1 cellular context compared by ENCODE assay signal in genomic region chr16:5098221-5099159, GRCh38.
A peak's percentile ranks its signal among the peaks of the same experiment; 100 is the strongest.
TF ChIP-seq lines count a peak whose summit lies in the region.
"Not testable (repeated sequence)": the region's sequence is repeated elsewhere in the genome, so short reads cannot be mapped to it uniquely, and the experiment has no call there.

No MANE protein-coding gene starts in this region.

TF ChIP-seq in HepG2, 621 proteins besides CTCF, POLR2A, EP300 and RAD21 (continues in another document):
- TF ChIP-seq ARNTL (CRISPR knock-in tag; IDR thresholded peaks at IDR 0.05) (peak; percentile 22; the same call in 1 of the 2 replicates), MAX (IDR thresholded peaks at IDR 0.05) (0 out of 2 replicates have a peak, but pooled peaks have one; percentile 38), HOXA5 (CRISPR knock-in tag; IDR thresholded peaks at IDR 0.05) (peak; percentile 57), ERF (CRISPR knock-in tag; IDR thresholded peaks at IDR 0.05) (0 out of 2 replicates have a peak, but pooled peaks have one; percentile 28), MEIS1 (CRISPR knock-in tag; IDR thresholded peaks at IDR 0.05; ENCODE audit: borderline replicate concordance) (0 out of 2 replicates have a peak, but pooled peaks have one; percentile 10), RXRA (CRISPR knock-in tag; IDR thresholded peaks at IDR 0.05) (peak; percentile 22; the same call in 1 of the 2 replicates), ZNF280B (CRISPR knock-in tag; IDR thresholded peaks at IDR 0.05; ENCODE audit: borderline replicate concordance) (peak; percentile 44; the same call in 1 of the 2 replicates), POGK (CRISPR knock-in tag; conservative IDR thresholded peaks at IDR 0.05) (0 out of 2 replicates have a peak, but pooled peaks have one; percentile 33), TFDP2 (CRISPR knock-in tag; IDR thresholded peaks at IDR 0.05) (0 out of 2 replicates have a peak, but pooled peaks have one; percentile 8), FOXO4 (CRISPR knock-in tag; conservative IDR thresholded peaks at IDR 0.05) (0 out of 2 replicates have a peak, but pooled peaks have one; percentile 72), GZF1 (CRISPR knock-in tag; IDR thresholded peaks at IDR 0.05) (0 out of 2 replicates have a peak, but pooled peaks have one; percentile 23), MYC (CRISPR knock-in tag; IDR thresholded peaks at IDR 0.05; ENCODE audit: borderline replicate concordance) (peak; percentile 68; the same call in 1 of the 2 replicates), ZNF274 (CRISPR knock-in tag; IDR thresholded peaks at IDR 0.05) (0 out of 2 replicates have a peak, but pooled peaks have one; percentile 23), ZNF333 (CRISPR knock-in tag; IDR thresholded peaks at IDR 0.05; ENCODE audit: borderline replicate concordance) (peak; percentile 43; the same call in 1 of the 2 replicates), TCF12 (CRISPR knock-in tag; IDR thresholded peaks at IDR 0.05) (peak; percentile 62; the same call in 1 of the 2 replicates), ZBTB40 (IDR thresholded peaks at IDR 0.05) (peak; percentile 6; the same call in 1 of the 2 replicates), ZBTB40 (CRISPR knock-in tag; IDR thresholded peaks at IDR 0.05) (peak; percentile 34; the same call in 1 of the 2 replicates), ZGPAT (CRISPR knock-in tag; IDR thresholded peaks at IDR 0.05) (0 out of 2 replicates have a peak, but pooled peaks have one; percentile 48), ZIK1 (CRISPR knock-in tag; IDR thresholded peaks at IDR 0.05; ENCODE audit: borderline replicate concordance, low read depth) (0 out of 2 replicates have a peak, but pooled peaks have one; percentile 1), ZNF770 (CRISPR knock-in tag; IDR thresholded peaks at IDR 0.05) (peak; percentile 68), SP4 (CRISPR knock-in tag; IDR thresholded peaks at IDR 0.05) (peak; percentile 95), ZNF552 (CRISPR knock-in tag; IDR thresholded peaks at IDR 0.05; ENCODE audit: borderline replicate concordance) (peak; percentile 68; the same call in 1 of the 2 replicates), PHF20 (CRISPR knock-in tag; IDR thresholded peaks at IDR 0.05) (peak; percentile 42; the same call in 1 of the 2 replicates), ZNF768 (CRISPR knock-in tag; IDR thresholded peaks at IDR 0.05) (peak; percentile 33; the same call in 1 of the 2 replicates), GABPB1 (CRISPR knock-in tag; IDR thresholded peaks at IDR 0.05) (peak; percentile 76), TAF1 (CRISPR knock-in tag; IDR thresholded peaks at IDR 0.05) (peak; percentile 33; the same call in 1 of the 2 replicates), PRDM10 (CRISPR knock-in tag; IDR thresholded peaks at IDR 0.05; ENCODE audit: low read depth) (0 out of 2 replicates have a peak, but pooled peaks have one; percentile 14)
- not testable (repeated sequence) for TF ChIP-seq TCF12 (IDR thresholded peaks at IDR 0.05)
